In genomic region chr16:7026639-7027038, GRCh38 we compare ENCODE assay signal across 38 cellular contexts.
"Had no signal": no experiment of that assay in that cellular context is flagged by ENCODE, and none has a peak within 500 bp of the region (broad histone marks: within the 10 kb centered on the region; RNA-seq: fewer than 3 reads in every experiment).

No MANE protein-coding gene starts in this region.

- DNase-seq: activated CD4-positive, alpha-beta memory T cell treated with anti-CD3 and anti-CD28 coated beads, Interleukin-2, amount 10 ng/mL, durations not matched to agents 7 days and 5 days; activated CD4-positive, alpha-beta T cell treated with anti-CD3 and anti-CD28 coated beads for 1 hour; activated CD4-positive, alpha-beta T cell treated with anti-CD3 and anti-CD28 coated beads for 36 hours; activated CD4-positive, alpha-beta T cell treated with anti-CD3 and anti-CD28 coated beads for 48 hours; activated CD4-positive, alpha-beta T cell treated with anti-CD3 and anti-CD28 coated beads, Interleukin-2, amount 10 ng/mL, durations not matched to agents 7 days and 5 days; activated CD4-positive, alpha-beta T cell treated with anti-CD3 and anti-CD28 coated beads, Interleukin-2, amount 50 U/mL, for 48 hours; activated CD4-positive, CD25-positive, alpha-beta regulatory T cell; activated CD8-positive, alpha-beta memory T cell treated with anti-CD3 and anti-CD28 coated beads for 24 hours; activated CD8-positive, alpha-beta memory T cell treated with anti-CD3 and anti-CD28 coated beads, Interleukin-2, amount 10 ng/mL, durations not matched to agents 7 days and 5 days; activated CD8-positive, alpha-beta memory T cell treated with anti-CD3 and anti-CD28 coated beads, Interleukin-2, amount 50 U/mL, for 48 hours; activated CD8-positive, alpha-beta T cell treated with anti-CD3 and anti-CD28 coated beads, Interleukin-2, amount 10 ng/mL, durations not matched to agents 7 days and 5 days; activated effector memory CD4-positive, alpha-beta T cell treated with Interleukin-2 at 50 U/mL for 16 hours; activated gamma-delta T cell; activated naive CD4-positive, alpha-beta T cell treated with anti-CD3 and anti-CD28 coated beads, Interleukin-2, amount 10 ng/mL, durations not matched to agents 7 days and 5 days; activated naive CD4-positive, alpha-beta T cell treated with Interleukin-2 at 50 U/mL for 16 hours; activated naive CD8-positive, alpha-beta T cell treated with anti-CD3 and anti-CD28 coated beads, Interleukin-2, amount 10 ng/mL, durations not matched to agents 7 days and 5 days; activated naive CD8-positive, alpha-beta T cell treated with anti-CD3 and anti-CD28 coated beads, Interleukin-2, amount 50 U/mL, for 24 hours; activated T-cell treated with anti-CD3 and anti-CD28 coated beads, Interleukin-2, amount 50 U/mL, for 24 hours; activated T-cell treated with anti-CD3 and anti-CD28 coated beads, Interleukin-2, amount 50 U/mL, for 48 hours; amygdala; anterior cingulate cortex; caudate nucleus; cerebellar nuclear complex; T-helper 1 cell; T-helper 2 cell; T-helper 9 cell; WERI-Rb-1 had no signal

- H3K4me3 ChIP-seq: ascending aorta, cardiac muscle cell had no signal

- H3K36me3 ChIP-seq: ascending aorta, cardiac muscle cell, WERI-Rb-1 had no signal

- H3K27ac ChIP-seq: ascending aorta, cardiac muscle cell, WERI-Rb-1 had no signal

- ATAC-seq: activated CD4-positive, alpha-beta T cell treated with anti-CD3 and anti-CD28 coated beads for 36 hours; activated CD4-positive, CD25-positive, alpha-beta regulatory T cell treated with anti-CD3 and anti-CD28 coated beads, Interleukin-2, amount 50 U/mL, for 24 hours; activated CD8-positive, alpha-beta memory T cell treated with anti-CD3 and anti-CD28 coated beads, Interleukin-2, amount 10 ng/mL, durations not matched to agents 7 days and 5 days; activated CD8-positive, alpha-beta T cell treated with anti-CD3 and anti-CD28 coated beads, Interleukin-2, amount 10 ng/mL, durations not matched to agents 7 days and 5 days; activated naive CD8-positive, alpha-beta T cell treated with anti-CD3 and anti-CD28 coated beads, Interleukin-2, amount 50 U/mL, for 24 hours; WTC11 had no signal

- H3K27me3 Mint-ChIP-seq: activated CD4-positive, alpha-beta memory T cell treated with anti-CD3 and anti-CD28 coated beads, Interleukin-2, amount 10 ng/mL, durations not matched to agents 7 days and 5 days; activated CD4-positive, alpha-beta T cell treated with anti-CD3 and anti-CD28 coated beads for 36 hours; activated CD4-positive, alpha-beta T cell treated with anti-CD3 and anti-CD28 coated beads, Interleukin-2, amount 10 ng/mL, durations not matched to agents 7 days and 5 days; activated CD8-positive, alpha-beta memory T cell treated with anti-CD3 and anti-CD28 coated beads, Interleukin-2, amount 10 ng/mL, durations not matched to agents 7 days and 5 days; activated naive CD4-positive, alpha-beta T cell treated with anti-CD3 and anti-CD28 coated beads, Interleukin-2, amount 10 ng/mL, durations not matched to agents 7 days and 5 days; activated naive CD4-positive, alpha-beta T cell treated with anti-CD3 and anti-CD28 coated beads, Interleukin-2, amount 50 U/mL, for 24 hours; activated naive CD8-positive, alpha-beta T cell; activated naive CD8-positive, alpha-beta T cell treated with anti-CD3 and anti-CD28 coated beads, Interleukin-2, amount 10 ng/mL, durations not matched to agents 7 days and 5 days; activated naive CD8-positive, alpha-beta T cell treated with anti-CD3 and anti-CD28 coated beads, Interleukin-2, amount 50 U/mL, for 24 hours; activated T-cell treated with anti-CD3 and anti-CD28 coated beads, Interleukin-2, amount 50 U/mL, for 24 hours; central memory CD8-positive, alpha-beta T cell had no signal

- H3K4me1 Mint-ChIP-seq: activated CD4-positive, alpha-beta memory T cell treated with anti-CD3 and anti-CD28 coated beads, Interleukin-2, amount 10 ng/mL, durations not matched to agents 7 days and 5 days; activated CD4-positive, alpha-beta T cell treated with anti-CD3 and anti-CD28 coated beads for 36 hours; activated CD4-positive, alpha-beta T cell treated with anti-CD3 and anti-CD28 coated beads, Interleukin-2, amount 10 ng/mL, durations not matched to agents 7 days and 5 days; activated CD8-positive, alpha-beta memory T cell treated with anti-CD3 and anti-CD28 coated beads, Interleukin-2, amount 10 ng/mL, durations not matched to agents 7 days and 5 days; activated naive CD4-positive, alpha-beta T cell treated with anti-CD3 and anti-CD28 coated beads, Interleukin-2, amount 10 ng/mL, durations not matched to agents 7 days and 5 days; activated naive CD4-positive, alpha-beta T cell treated with anti-CD3 and anti-CD28 coated beads, Interleukin-2, amount 50 U/mL, for 24 hours; activated naive CD8-positive, alpha-beta T cell treated with anti-CD3 and anti-CD28 coated beads, Interleukin-2, amount 10 ng/mL, durations not matched to agents 7 days and 5 days; activated naive CD8-positive, alpha-beta T cell treated with anti-CD3 and anti-CD28 coated beads, Interleukin-2, amount 50 U/mL, for 24 hours; central memory CD8-positive, alpha-beta T cell; WTC11 had no signal

- H3K27ac Mint-ChIP-seq: activated CD4-positive, alpha-beta memory T cell treated with anti-CD3 and anti-CD28 coated beads, Interleukin-2, amount 10 ng/mL, durations not matched to agents 7 days and 5 days; activated CD4-positive, alpha-beta T cell treated with anti-CD3 and anti-CD28 coated beads for 36 hours; activated CD4-positive, alpha-beta T cell treated with anti-CD3 and anti-CD28 coated beads, Interleukin-2, amount 10 ng/mL, durations not matched to agents 7 days and 5 days; activated CD8-positive, alpha-beta memory T cell treated with anti-CD3 and anti-CD28 coated beads, Interleukin-2, amount 10 ng/mL, durations not matched to agents 7 days and 5 days; activated CD8-positive, alpha-beta T cell treated with anti-CD3 and anti-CD28 coated beads, Interleukin-2, amount 10 ng/mL, durations not matched to agents 7 days and 5 days; activated naive CD4-positive, alpha-beta T cell treated with anti-CD3 and anti-CD28 coated beads, Interleukin-2, amount 10 ng/mL, durations not matched to agents 7 days and 5 days; activated naive CD4-positive, alpha-beta T cell treated with anti-CD3 and anti-CD28 coated beads, Interleukin-2, amount 50 U/mL, for 24 hours; activated naive CD8-positive, alpha-beta T cell; activated naive CD8-positive, alpha-beta T cell treated with anti-CD3 and anti-CD28 coated beads, Interleukin-2, amount 10 ng/mL, durations not matched to agents 7 days and 5 days; activated naive CD8-positive, alpha-beta T cell treated with anti-CD3 and anti-CD28 coated beads, Interleukin-2, amount 50 U/mL, for 24 hours; activated T-cell treated with anti-CD3 and anti-CD28 coated beads, Interleukin-2, amount 50 U/mL, for 24 hours; activated T-helper 2 cell treated with anti-CD3 and anti-CD28 coated beads, Interferon-gamma antibody, Interleukin-2, Interleukin-4, amounts not matched to agents 10 μg/mL and 5 μg/mL and 100 μg/mL, durations not matched to agents 14 hours and 24 hours and 36 hours; brain; T-helper 1 cell treated with Interleukin-12 subunit alpha and Interleukin-12 subunit beta and Interleukin-4 antibody, amounts not matched to agents 30 μg/mL and 1 μg/mL, for 36 hours; T-helper 2 cell treated with Interferon-gamma antibody and Interleukin-4, amounts not matched to agents 5 μg/mL and 100 μg/mL, for 36 hours; WTC11 had no signal

- H3K36me3 Mint-ChIP-seq: activated CD8-positive, alpha-beta memory T cell treated with anti-CD3 and anti-CD28 coated beads, Interleukin-2, amount 10 ng/mL, durations not matched to agents 7 days and 5 days; activated naive CD4-positive, alpha-beta T cell treated with anti-CD3 and anti-CD28 coated beads, Interleukin-2, amount 10 ng/mL, durations not matched to agents 7 days and 5 days; activated naive CD4-positive, alpha-beta T cell treated with anti-CD3 and anti-CD28 coated beads, Interleukin-2, amount 50 U/mL, for 24 hours; activated naive CD8-positive, alpha-beta T cell; activated naive CD8-positive, alpha-beta T cell treated with anti-CD3 and anti-CD28 coated beads, Interleukin-2, amount 10 ng/mL, durations not matched to agents 7 days and 5 days; brain had no signal

- H3K4me1 ChIP-seq: ascending aorta had no signal

- H3K4me3 Mint-ChIP-seq: activated CD4-positive, alpha-beta memory T cell treated with anti-CD3 and anti-CD28 coated beads, Interleukin-2, amount 10 ng/mL, durations not matched to agents 7 days and 5 days; activated CD4-positive, alpha-beta T cell treated with anti-CD3 and anti-CD28 coated beads for 36 hours; activated CD4-positive, alpha-beta T cell treated with anti-CD3 and anti-CD28 coated beads, Interleukin-2, amount 10 ng/mL, durations not matched to agents 7 days and 5 days; activated CD8-positive, alpha-beta memory T cell treated with anti-CD3 and anti-CD28 coated beads, Interleukin-2, amount 10 ng/mL, durations not matched to agents 7 days and 5 days; activated CD8-positive, alpha-beta T cell treated with anti-CD3 and anti-CD28 coated beads, Interleukin-2, amount 10 ng/mL, durations not matched to agents 7 days and 5 days; activated naive CD4-positive, alpha-beta T cell treated with anti-CD3 and anti-CD28 coated beads, Interleukin-2, amount 10 ng/mL, durations not matched to agents 7 days and 5 days; activated naive CD4-positive, alpha-beta T cell treated with anti-CD3 and anti-CD28 coated beads, Interleukin-2, amount 50 U/mL, for 24 hours; activated naive CD8-positive, alpha-beta T cell; activated naive CD8-positive, alpha-beta T cell treated with anti-CD3 and anti-CD28 coated beads, Interleukin-2, amount 10 ng/mL, durations not matched to agents 7 days and 5 days; activated naive CD8-positive, alpha-beta T cell treated with anti-CD3 and anti-CD28 coated beads, Interleukin-2, amount 50 U/mL, for 24 hours; activated T-cell treated with anti-CD3 and anti-CD28 coated beads, Interleukin-2, amount 50 U/mL, for 24 hours; central memory CD8-positive, alpha-beta T cell; T-helper 1 cell treated with Interleukin-12 subunit alpha and Interleukin-12 subunit beta and Interleukin-4 antibody, amounts not matched to agents 30 μg/mL and 1 μg/mL, for 36 hours; T-helper 2 cell treated with Interferon-gamma antibody and Interleukin-4, amounts not matched to agents 5 μg/mL and 100 μg/mL, for 36 hours; WTC11 had no signal

- H3K27me3 ChIP-seq: ascending aorta, cardiac muscle cell had no signal
